1 cellular context compared by ENCODE assay signal in the genomic region with DNA sequence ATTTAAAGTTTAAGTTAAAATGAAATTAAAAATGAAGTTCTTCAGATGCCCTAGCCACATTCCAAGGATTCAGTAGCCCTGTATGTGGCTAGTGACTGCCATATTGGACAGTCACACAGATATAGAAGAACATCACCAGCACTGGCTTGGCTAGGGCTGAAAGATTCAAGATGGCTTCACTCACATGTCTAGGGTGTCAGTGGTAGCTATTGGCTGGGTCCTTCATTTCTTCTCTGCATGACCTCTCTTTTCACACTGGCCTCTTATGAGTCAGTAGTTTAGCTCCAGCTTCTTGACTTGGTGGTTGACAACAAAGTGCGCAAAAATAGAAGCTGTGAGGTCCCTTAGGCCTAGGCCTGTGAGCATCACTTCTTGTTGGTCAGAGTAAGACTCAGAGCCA.
TF ChIP-seq lines count a peak whose summit lies in the region.

No MANE protein-coding gene starts in this region.

TF ChIP-seq in SK-N-SH treated with all-trans-retinoic acid at 6 μM for 48 hours, 23 proteins besides CTCF, POLR2A, EP300 and RAD21 (continued from another document):
- TF ChIP-seq, protein P1, sequence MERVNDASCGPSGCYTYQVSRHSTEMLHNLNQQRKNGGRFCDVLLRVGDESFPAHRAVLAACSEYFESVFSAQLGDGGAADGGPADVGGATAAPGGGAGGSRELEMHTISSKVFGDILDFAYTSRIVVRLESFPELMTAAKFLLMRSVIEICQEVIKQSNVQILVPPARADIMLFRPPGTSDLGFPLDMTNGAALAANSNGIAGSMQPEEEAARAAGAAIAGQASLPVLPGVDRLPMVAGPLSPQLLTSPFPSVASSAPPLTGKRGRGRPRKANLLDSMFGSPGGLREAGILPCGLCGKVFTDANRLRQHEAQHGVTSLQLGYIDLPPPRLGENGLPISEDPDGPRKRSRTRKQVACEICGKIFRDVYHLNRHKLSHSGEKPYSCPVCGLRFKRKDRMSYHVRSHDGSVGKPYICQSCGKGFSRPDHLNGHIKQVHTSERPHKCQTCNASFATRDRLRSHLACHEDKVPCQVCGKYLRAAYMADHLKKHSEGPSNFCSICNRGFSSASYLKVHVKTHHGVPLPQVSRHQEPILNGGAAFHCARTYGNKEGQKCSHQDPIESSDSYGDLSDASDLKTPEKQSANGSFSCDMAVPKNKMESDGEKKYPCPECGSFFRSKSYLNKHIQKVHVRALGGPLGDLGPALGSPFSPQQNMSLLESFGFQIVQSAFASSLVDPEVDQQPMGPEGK (CRISPR knock-in tag; IDR thresholded peaks at IDR 0.05; ENCODE audit: borderline replicate concordance) = no peak
- TF ChIP-seq ZFP30 (CRISPR knock-in tag; IDR thresholded peaks at IDR 0.05) (no peak), TOX (CRISPR knock-in tag; IDR thresholded peaks at IDR 0.05; ENCODE audit: borderline replicate concordance) (no peak), ZNF8 (CRISPR knock-in tag; IDR thresholded peaks at IDR 0.05) (no peak), SNAI2 (CRISPR knock-in tag; IDR thresholded peaks at IDR 0.05) (no peak)
